Comparison of ENCODE assay signal across 1 cellular context in genomic region chr9:96412174-96412913, GRCh38.
TF ChIP-seq lines count a peak whose summit lies in the region.

No MANE protein-coding gene starts in this region.

TF ChIP-seq in WTC11, 78 proteins besides CTCF, POLR2A, EP300 and RAD21 (continued from another document):
- TF ChIP-seq ATF6 (CRISPR knock-in tag; IDR thresholded peaks at IDR 0.05) (no peak), MYBL2 (CRISPR knock-in tag; IDR thresholded peaks at IDR 0.05) (no peak), CREM (CRISPR knock-in tag; IDR thresholded peaks at IDR 0.05) (no peak), JUN (CRISPR knock-in tag; IDR thresholded peaks at IDR 0.05) (no peak), ZNF232 (CRISPR knock-in tag; IDR thresholded peaks at IDR 0.05) (no peak), ZNF138 (CRISPR knock-in tag; conservative IDR thresholded peaks at IDR 0.05) (no peak), E2F5 (CRISPR knock-in tag; IDR thresholded peaks at IDR 0.05) (no peak), NFYB (CRISPR knock-in tag; conservative IDR thresholded peaks at IDR 0.05; ENCODE audit: low read depth) (no peak), NR1H2 (CRISPR knock-in tag; IDR thresholded peaks at IDR 0.05) (no peak)
